ENCODE assay signal across 30 cellular contexts in genomic region chr5:172593721-172594120, GRCh38.
"Had no signal": no experiment of that assay in that cellular context is flagged by ENCODE, and none has a peak within 500 bp of the region (broad histone marks: within the 10 kb centered on the region; RNA-seq: fewer than 3 reads in every experiment).

No MANE protein-coding gene starts in this region.

- H3K36me3 Mint-ChIP-seq: naive thymus-derived CD4-positive, alpha-beta T cell; natural killer cell treated with Interleukin-12 subunit alpha and Interleukin-12 subunit beta and Interleukin-15 and Interleukin-18, amount 100 ng/mL, for 72 hours; stimulated activated memory B cell treated with anti-CD40 and anti-IgM and Interleukin-4, amounts not matched to agents 10 μg/mL and 1 μg/mL and 100 μg/mL, for 72 hours; type B pancreatic cell had no signal

- H3K27me3 ChIP-seq: heart left ventricle, neutrophil, right atrium auricular region, right lobe of liver, tibial nerve, uterus had no signal

- H3K9me3 ChIP-seq: heart left ventricle, lower lobe of right lung, mucosa of descending colon, neutrophil, right atrium auricular region, right lobe of liver, tibial nerve, uterus had no signal

- ATAC-seq: heart left ventricle; left cardiac atrium; left lobe of liver; lower lobe of right lung; mucosa of descending colon; naive thymus-derived CD4-positive, alpha-beta T cell; right lobe of liver; stimulated activated memory B cell treated with anti-CD40 and anti-IgM and Interleukin-4, amounts not matched to agents 10 μg/mL and 1 μg/mL and 100 μg/mL, for 72 hours; stimulated activated naive CD8-positive, alpha-beta T cell treated with anti-CD3 and anti-CD28 coated beads, Interleukin-15, amount 100 ng/mL, for 72 hours had no signal

- H3K27me3 Mint-ChIP-seq: stimulated activated naive CD8-positive, alpha-beta T cell treated with anti-CD3 and anti-CD28 coated beads, Interleukin-15, amount 100 ng/mL, for 72 hours; type B pancreatic cell had no signal

- H3K27ac ChIP-seq: heart left ventricle, lower lobe of right lung, neutrophil, parathyroid adenoma, right atrium auricular region, right lobe of liver, tibial nerve, uterus had no signal

- H3K36me3 ChIP-seq: heart left ventricle, lower lobe of right lung, neutrophil, right atrium auricular region, right lobe of liver, tibial nerve, uterus had no signal

- H3K4me2 ChIP-seq: smooth muscle cell had no signal

- H3K27ac Mint-ChIP-seq: natural killer cell treated with Interleukin-12 subunit alpha and Interleukin-12 subunit beta and Interleukin-15 and Interleukin-18, amount 100 ng/mL, for 72 hours; progenitor cell of endocrine pancreas; stimulated activated memory B cell treated with anti-CD40 and anti-IgM and Interleukin-4, amounts not matched to agents 10 μg/mL and 1 μg/mL and 100 μg/mL, for 72 hours; type B pancreatic cell had no signal

- H3K4me1 Mint-ChIP-seq: naive thymus-derived CD4-positive, alpha-beta T cell; neural crest cell; stimulated activated memory B cell treated with anti-CD40 and anti-IgM and Interleukin-4, amounts not matched to agents 10 μg/mL and 1 μg/mL and 100 μg/mL, for 72 hours; stimulated activated naive CD8-positive, alpha-beta T cell treated with anti-CD3 and anti-CD28 coated beads, Interleukin-15, amount 100 ng/mL, for 72 hours had no signal

- H2AFZ ChIP-seq: parathyroid adenoma had no signal

- H3K9ac ChIP-seq: parathyroid adenoma had no signal

- H3K79me2 ChIP-seq: parathyroid adenoma had no signal

- H3K4me3 ChIP-seq: heart left ventricle, lower lobe of right lung, mucosa of descending colon, right atrium auricular region, right lobe of liver, smooth muscle cell, tibial nerve, uterus had no signal

- DNase-seq: heart left ventricle; kidney glomerular epithelial cell; left cardiac atrium; lower lobe of right lung; mammary epithelial cell; mesenchymal stem cell; midbrain; mucosa of descending colon; naive thymus-derived CD4-positive, alpha-beta T cell; occipital lobe; stimulated activated CD4-positive, alpha-beta T cell treated with anti-CD3 and anti-CD28 coated beads, Interleukin-1b, Interleukin-23, amount 100 ng/mL, for 48 hours; stimulated activated CD4-positive, alpha-beta T cell treated with anti-CD3 and anti-CD28 coated beads, Interleukin-2, amount 100 ng/mL, for 48 hours; stimulated activated CD4-positive, alpha-beta T cell treated with anti-CD3 and anti-CD28 coated beads, Interleukin-4, amount 100 ng/mL, for 4 hours; stimulated activated CD8-positive, alpha-beta memory T cell treated with anti-CD3 and anti-CD28 coated beads, Interleukin-4, amount 100 ng/mL, for 48 hours; stimulated activated naive CD4-positive, alpha-beta T cell treated with Interleukin-2 at 50 U/mL for 16 hours; stimulated activated naive CD8-positive, alpha-beta T cell treated with anti-CD3 and anti-CD28 coated beads, Interleukin-15, amount 100 ng/mL, for 72 hours; substantia nigra; uterus had no signal

- H3K4me1 ChIP-seq: lower lobe of right lung, parathyroid adenoma, right lobe of liver, uterus had no signal

- H3K4me3 Mint-ChIP-seq: naive thymus-derived CD4-positive, alpha-beta T cell; natural killer cell treated with Interleukin-12 subunit alpha and Interleukin-12 subunit beta and Interleukin-15 and Interleukin-18, amount 100 ng/mL, for 72 hours; neural crest cell; stimulated activated memory B cell treated with anti-CD40 and anti-IgM and Interleukin-4, amounts not matched to agents 10 μg/mL and 1 μg/mL and 100 μg/mL, for 72 hours; stimulated activated naive CD8-positive, alpha-beta T cell treated with anti-CD3 and anti-CD28 coated beads, Interleukin-15, amount 100 ng/mL, for 72 hours; type B pancreatic cell had no signal

- H3K9me3 Mint-ChIP-seq: natural killer cell treated with Interleukin-12 subunit alpha and Interleukin-12 subunit beta and Interleukin-15 and Interleukin-18, amount 100 ng/mL, for 72 hours; neural crest cell; stimulated activated naive CD8-positive, alpha-beta T cell treated with anti-CD3 and anti-CD28 coated beads, Interleukin-15, amount 100 ng/mL, for 72 hours; type B pancreatic cell had no signal
